25 cellular contexts compared by ENCODE assay signal in genomic region chr7:134056816-134057215, GRCh38.
"Had no signal": no experiment of that assay in that cellular context is flagged by ENCODE, and none has a peak within 500 bp of the region (broad histone marks: within the 10 kb centered on the region; RNA-seq: fewer than 3 reads in every experiment).

No MANE protein-coding gene starts in this region.

- H3K36me3 ChIP-seq: colonic mucosa, gastroesophageal sphincter, heart left ventricle, left lung, lower lobe of right lung had no signal

- FAIRE-seq: endometrium, frontal cortex, islet of Langerhans, keratinocyte had no signal

- H3K4me1 ChIP-seq: colonic mucosa, foreskin keratinocyte, gastroesophageal sphincter, left lung, lower lobe of right lung had no signal

- H3K4me3 Mint-ChIP-seq: dendritic cell treated with granulocyte-macrophage colony-stimulating factor and Interleukin-4, amounts not matched to agents 40 ng/mL and 50 ng/mL, for 4 days; effector memory CD8-positive, alpha-beta T cell; endodermal cell; mesothelial cell of epicardium had no signal

- H3K4me1 Mint-ChIP-seq: endodermal cell, mesothelial cell of epicardium had no signal

- H3K27me3 ChIP-seq: colonic mucosa, foreskin keratinocyte, gastroesophageal sphincter, heart left ventricle, hepatocyte, left lung had no signal

- H3K27me3 Mint-ChIP-seq: effector memory CD8-positive, alpha-beta T cell had no signal

- H2AFZ ChIP-seq: hepatocyte had no signal

- H3K9me3 ChIP-seq: colonic mucosa, gastroesophageal sphincter, heart left ventricle, left lung, lower lobe of right lung, mucosa of descending colon had no signal

- H3K36me3 Mint-ChIP-seq: mesothelial cell of epicardium had no signal

- DNase-seq: colonic mucosa; cortex of kidney; effector CD8-positive, alpha-beta T cell; effector memory CD8-positive, alpha-beta T cell; endodermal cell; erythroblast; foreskin keratinocyte; heart left ventricle; hypothalamus; left cardiac atrium; left lung; left ventricle myocardium superior; lower lobe of right lung; mesenchymal stem cell; mucosa of descending colon had no signal

- H3K27ac ChIP-seq: colonic mucosa, epithelial cell of prostate, foreskin keratinocyte, gastroesophageal sphincter, heart left ventricle, hepatocyte, left lung, lower lobe of right lung had no signal

- H3K4me3 ChIP-seq: colonic mucosa, gastroesophageal sphincter, heart left ventricle, hepatocyte, left lung, lower lobe of right lung, mucosa of descending colon had no signal

- H3K9me3 Mint-ChIP-seq: dendritic cell treated with granulocyte-macrophage colony-stimulating factor and Interleukin-4, amounts not matched to agents 40 ng/mL and 50 ng/mL, for 4 days; effector memory CD8-positive, alpha-beta T cell; endodermal cell; mesothelial cell of epicardium had no signal

- H3K79me2 ChIP-seq: hepatocyte had no signal

- H3K4me2 ChIP-seq: hepatocyte had no signal

- ATAC-seq: effector memory CD8-positive, alpha-beta T cell; esophagus mucosa; foreskin keratinocyte; gastroesophageal sphincter; heart left ventricle; left cardiac atrium; left lung; left ventricle myocardium superior; lower lobe of right lung; mucosa of descending colon had no signal

- H3K27ac Mint-ChIP-seq: dendritic cell treated with granulocyte-macrophage colony-stimulating factor and Interleukin-4, amounts not matched to agents 40 ng/mL and 50 ng/mL, for 4 days; effector memory CD8-positive, alpha-beta T cell; endodermal cell; mesothelial cell of epicardium had no signal
